ENCODE assay signal across 8 cellular contexts in the genomic region with DNA sequence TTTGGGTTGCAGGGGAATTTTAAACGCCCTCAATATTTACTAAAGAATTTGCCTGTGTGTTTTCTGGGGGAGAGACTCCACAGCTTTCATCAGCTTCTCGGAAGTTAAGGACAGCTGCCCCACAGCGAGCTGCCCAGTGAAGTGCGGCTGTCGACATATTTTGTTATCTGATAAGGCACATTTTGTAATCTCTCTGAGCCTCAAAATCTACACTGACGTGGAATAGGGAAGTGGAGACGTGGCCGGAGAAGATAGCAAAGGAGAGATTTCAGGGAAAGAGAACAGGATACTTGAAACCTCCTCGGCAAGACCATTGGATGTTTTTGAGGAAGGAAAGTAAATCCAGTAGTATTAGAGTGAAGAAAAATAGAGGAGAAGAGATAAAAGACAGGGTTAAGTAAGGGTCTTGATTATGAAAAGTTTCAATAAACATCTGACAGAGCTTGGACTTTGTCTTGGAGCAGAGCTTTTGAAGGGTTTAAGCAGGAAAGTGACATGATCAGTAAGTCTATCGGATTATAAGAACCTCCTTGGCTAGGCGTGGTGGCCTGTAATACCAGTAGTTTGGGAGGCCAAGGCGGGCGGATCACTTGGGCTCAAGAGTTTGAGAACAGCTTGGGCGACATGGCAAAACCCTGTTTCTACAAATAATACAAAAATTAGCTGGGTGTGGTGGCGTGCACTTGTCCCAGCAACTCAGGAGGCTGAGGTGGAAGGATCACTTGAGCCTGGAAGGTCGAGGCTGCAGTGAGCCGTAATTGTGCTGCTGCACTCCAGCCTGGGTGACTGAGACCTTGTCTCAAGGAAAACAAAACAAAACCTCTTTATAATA. TPM values are rescaled to one million over a fixed set of nuclear protein-coding genes. Genes with fewer than 3 reads are reported as not detected.
DNase-seq lines count a peak whose midpoint lies in the region; ATAC-seq and TF ChIP-seq lines count a peak whose summit lies in the region.

No MANE protein-coding gene starts in this region.

- peaks cover 15% of the 10 kb centered on the region for H3K4me1 Mint-ChIP-seq in neural crest cell

- no peak for TF ChIP-seq POLR2A in esophagus muscularis mucosa (IDR thresholded peaks at IDR 0.05; ENCODE audit: low read depth)

- H3K9me3 ChIP-seq in esophagus muscularis mucosa = no peaks in the 10 kb centered on the region

- intact Hi-C loops in esophagus muscularis mucosa (cut with DNase I) = loop anchor here (5.0 kb wide), 3 partner anchors 56 to 414 kb away; a partner anchor contains a TSS

- H3K4me1 ChIP-seq in esophagus muscularis mucosa = peaks cover 13 to 30% (median 23%) of the 10 kb centered on the region in 4 donors

- 36% methylated on average over 17 of the region's 17 CpGs for WGBS in esophagus muscularis mucosa

- DNase-seq in ACHN (peak; percentile 65), SKM-1 treated with dmso at 0.1 percent for 144 hours (lab: John Stamatoyannopoulos, UW; ENCODE audit: unreplicated experiment) (peak; percentile 57), esophagus muscularis mucosa (ENCODE audit: extremely low spot score) (no peak), neural crest cell (ENCODE audit: low read depth, low spot score) (no peak), 8988T (no peak), NCI-H526 (lab: John Stamatoyannopoulos, UW) (no peak)

- in situ Hi-C loops in ACHN (cut with HindIII; ENCODE audit: low pct_ligation_motif_present, low pct_unique_long_range_greater_than_20kb, low sequenced_read_pairs) = no loop called here

- H3K27ac ChIP-seq in esophagus muscularis mucosa (replicated peaks in 1 of 4) = peak overlapping the region; percentile 89 to 96 (median 93)

- TF ChIP-seq CTCF in esophagus muscularis mucosa (IDR thresholded peaks at IDR 0.05) (no peak), neural crest cell (conservative IDR thresholded peaks at IDR 0.05) (no peak)

- H3K4me3 ChIP-seq in esophagus muscularis mucosa = peak overlapping the region; percentile 72 to 88 (median 78)

- no peaks in the 10 kb centered on the region for H3K27me3 Mint-ChIP-seq in neural crest cell (ENCODE audit: low read depth)

- no peaks in the 10 kb centered on the region for H3K9me3 Mint-ChIP-seq in neural crest cell

- no peaks in the 10 kb centered on the region for H3K36me3 Mint-ChIP-seq in neural crest cell (ENCODE audit: low read depth)

- peak overlapping the region; percentile 88 for H3K4me3 Mint-ChIP-seq in neural crest cell

- peak overlapping the region; percentile 78 for H3K27ac Mint-ChIP-seq in neural crest cell (ENCODE audit: unreplicated experiment)

- no peaks in the 10 kb centered on the region for H3K27me3 ChIP-seq in esophagus muscularis mucosa

- no peaks in the 10 kb centered on the region for H3K36me3 ChIP-seq in esophagus muscularis mucosa

- no peak for TF ChIP-seq EP300 in esophagus muscularis mucosa (IDR thresholded peaks at IDR 0.05)

- ATAC-seq in GM18909 (IDR thresholded peaks at IDR 0.05; ENCODE audit: poor library complexity, unreplicated experiment) (peak; percentile 14), HG03378 (IDR thresholded peaks at IDR 0.05; ENCODE audit: unreplicated experiment) (peak; percentile 4)

RNA-seq across cellular contexts. Expression of a gene that starts 1.1 kb away (rescaled TPM):
- 1 to 10 TPM; 4.2 to 6.1 (median 5.3) TPM for total RNA-seq in esophagus muscularis mucosa
- total RNA-seq in neural crest cell = 14.6 and 15.2 TPM in 2 replicates

RNA-seq across cellular contexts. Expression of a gene that starts 56.1 kb away (rescaled TPM):
- total RNA-seq in esophagus muscularis mucosa (10 to 100 TPM; 32.1 to 52.3 (median 39.5) TPM), neural crest cell (1.4 and 1.8 TPM in 2 replicates)

Comparison
In these comparisons a context has a peak if more than half of its experiments do, and no peak if none do; other contexts are left out.
1. DNase-seq: peak in ACHN (single experiment) and SKM-1 treated with dmso at 0.1 percent for 144 hours (single experiment); none in esophagus muscularis mucosa (single experiment), neural crest cell (single experiment), 8988T (single experiment) and NCI-H526 (0 of 2).
2. RNA of a gene that starts 56.1 kb away (total RNA-seq): 32.1 to 52.3 TPM in esophagus muscularis mucosa; 1.4 to 1.8 TPM in neural crest cell; every median in the first group is over 10 times any median in the second.